In genomic region chr12:96219700-96220206, GRCh38 we compare ENCODE assay signal across 8 cellular contexts. TPM values are rescaled to one million over a fixed set of nuclear protein-coding genes. Genes with fewer than 3 reads are reported as not detected.
A peak's percentile ranks its signal among the peaks of the same experiment; 100 is the strongest.
DNase-seq lines count a peak whose midpoint lies in the region; ATAC-seq, FAIRE-seq and TF ChIP-seq lines count a peak whose summit lies in the region.

No MANE protein-coding gene starts in this region.

- BruUV-seq in Calu3 (replicated peaks; lab: Mats Ljungman, UMichigan): no TSS peak

- intact Hi-C loops in Calu3 (cut with micrococcal nuclease; ENCODE audit: unreplicated experiment): loop anchor here (5.0 kb wide), 1 partner anchor 178 kb away; no protein-coding TSS in a partner anchor

- H3K4me3 Mint-ChIP-seq in Calu3 (ENCODE audit: low read depth, unreplicated experiment) (peak overlapping the region; percentile 76), astrocyte (ENCODE audit: unreplicated experiment) (peak overlapping the region; percentile 71)

- H4K8ac ChIP-seq in mesenchymal stem cell (ENCODE audit: low read length): peak overlapping the region; percentile 98

- H3K4me1 Mint-ChIP-seq in Calu3 (ENCODE audit: low read depth, unreplicated experiment): peaks cover 39% of the 10 kb centered on the region
- H3K4me1 Mint-ChIP-seq in astrocyte (ENCODE audit: low read depth, unreplicated experiment): peaks cover 68% of the 10 kb centered on the region

- no peaks in the 10 kb centered on the region for H3K9me3 Mint-ChIP-seq in Calu3 (ENCODE audit: low read depth, unreplicated experiment)
- H3K9me3 Mint-ChIP-seq in astrocyte (ENCODE audit: unreplicated experiment): peaks cover 2% of the 10 kb centered on the region

- H2AK5ac ChIP-seq in mesenchymal stem cell (ENCODE audit: low read length, severe bottlenecking): peak overlapping the region; percentile 91

- H3K4me1 ChIP-seq in astrocyte (ENCODE audit: insufficient read depth, low read length): peaks cover 52% of the 10 kb centered on the region
- H3K4me1 ChIP-seq in mesenchymal stem cell (ENCODE audit: control insufficient read depth, insufficient read depth, low read depth, low read length): peaks cover 21% of the 10 kb centered on the region

- peak overlapping the region; percentile 74 to 98 for H3K4ac ChIP-seq in mesenchymal stem cell (ENCODE audit: low read depth in 1 of 2, low read length in 2 of 2)

- peak; percentile 94 for DNase-seq in Calu3
- peak; percentile 98 for DNase-seq in MG63
- DNase-seq in astrocyte (ENCODE audit: low read depth): peak; percentile 97
- peak; percentile 96 for DNase-seq in mesenchymal stem cell
- DNase-seq in effector CD8-positive, alpha-beta T cell (lab: John Stamatoyannopoulos, UW): no peak

- H3K4me2 ChIP-seq in astrocyte (ENCODE audit: low read length) (peak overlapping the region; percentile 72), mesenchymal stem cell (ENCODE audit: low read length, poor library complexity, severe bottlenecking) (peak overlapping the region; percentile 59)

- H2BK5ac ChIP-seq in mesenchymal stem cell (ENCODE audit: low read depth, low read length, poor library complexity, severe bottlenecking): peak overlapping the region; percentile 98

- 13% methylated on average over 15 of the region's 15 CpGs for WGBS in mesenchymal stem cell

- peak overlapping the region; percentile 62 for H2BK120ac ChIP-seq in mesenchymal stem cell (ENCODE audit: low read depth, low read length)

- no peak overlapping the region for H3K23ac ChIP-seq in mesenchymal stem cell (ENCODE audit: low read length in 2 of 2)

- TF ChIP-seq CTCF in Calu3 (IDR thresholded peaks at IDR 0.05; ENCODE audit: unreplicated experiment) (no peak), astrocyte (IDR thresholded peaks at IDR 0.05; ENCODE audit: insufficient read depth, low read depth, low read length) (no peak)

- peaks cover 31% of the 10 kb centered on the region for H3K79me1 ChIP-seq in mesenchymal stem cell (replicated peaks; ENCODE audit: low read length, poor library complexity, severe bottlenecking)

- peak overlapping the region; percentile 85 for H4K91ac ChIP-seq in mesenchymal stem cell (ENCODE audit: low read length)

- peak overlapping the region; percentile 98 for H3K27ac Mint-ChIP-seq in Calu3 (ENCODE audit: unreplicated experiment)
- peak overlapping the region; percentile 96 for H3K27ac Mint-ChIP-seq in astrocyte (ENCODE audit: unreplicated experiment)

- H3K36me3 Mint-ChIP-seq in Calu3 (ENCODE audit: insufficient read depth, unreplicated experiment) (peaks cover 25% of the 10 kb centered on the region), astrocyte (ENCODE audit: low read depth, unreplicated experiment) (peaks cover 21% of the 10 kb centered on the region)

- H2AFZ ChIP-seq in astrocyte (ENCODE audit: low read depth, low read length): no peak overlapping the region
- H2AFZ ChIP-seq in mesenchymal stem cell (ENCODE audit: low read depth, low read length): no peak overlapping the region

- peak; percentile 62 for FAIRE-seq in astrocyte (lab: Jason Lieb, UNC)

- H2BK12ac ChIP-seq in mesenchymal stem cell (ENCODE audit: low read length in 2 of 2): peak overlapping the region; percentile 95 to 98

- H3K79me2 ChIP-seq in astrocyte (ENCODE audit: insufficient read depth, low read length): peaks cover 92% of the 10 kb centered on the region

- H3K9ac ChIP-seq in astrocyte (ENCODE audit: low read length) (peak overlapping the region; percentile 80), mesenchymal stem cell (ENCODE audit: low read length) (peak overlapping the region; percentile 77)

- H3K9me3 ChIP-seq in MG63 (no peaks in the 10 kb centered on the region), astrocyte (ENCODE audit: insufficient read depth, low read depth, low read length) (no peaks in the 10 kb centered on the region), mesenchymal stem cell (ENCODE audit: control insufficient read depth, low read length) (no peaks in the 10 kb centered on the region)

- CTCF ChIA-PET in Calu3 (lab: Charles Lee): interaction anchor here (1.0 to 2.0 kb wide), 2 partner anchors 181 to 297 kb away, joined by 8 to 9 read pairs; partner anchors contain the start of gene CDK17

- no peak overlapping the region for H3K14ac ChIP-seq in mesenchymal stem cell (ENCODE audit: low read length in 2 of 2)

- H3K27me3 ChIP-seq in MG63: no peaks in the 10 kb centered on the region
- H3K27me3 ChIP-seq in astrocyte (ENCODE audit: insufficient read depth, low read length): no peaks in the 10 kb centered on the region
- no peaks in the 10 kb centered on the region for H3K27me3 ChIP-seq in mesenchymal stem cell (ENCODE audit: control insufficient read depth in 1 of 2, insufficient read depth in 1 of 2, low read length in 2 of 2)

- ATAC-seq in GM18873 (IDR thresholded peaks at IDR 0.05; ENCODE audit: low FRiP score, unreplicated experiment): no peak
- ATAC-seq in GM19351 (IDR thresholded peaks at IDR 0.05; ENCODE audit: unreplicated experiment): no peak
- ATAC-seq in HG02571 (IDR thresholded peaks at IDR 0.05; ENCODE audit: unreplicated experiment): no peak

- H3K27ac ChIP-seq in astrocyte (ENCODE audit: low read depth, low read length) (peak overlapping the region; percentile 98), mesenchymal stem cell (ENCODE audit: low read length, poor library complexity, severe bottlenecking) (peak overlapping the region; percentile 100)

- H3K4me3 ChIP-seq in MG63: no peak overlapping the region
- peak overlapping the region; percentile 26 for H3K4me3 ChIP-seq in astrocyte (ENCODE audit: insufficient read depth, low read depth, low read length)
- no peak overlapping the region for H3K4me3 ChIP-seq in mesenchymal stem cell (ENCODE audit: insufficient read depth in 1 of 2, low read depth in 1 of 2, low read length in 2 of 2)

- no peaks in the 10 kb centered on the region for H3K27me3 Mint-ChIP-seq in Calu3 (ENCODE audit: unreplicated experiment)
- no peaks in the 10 kb centered on the region for H3K27me3 Mint-ChIP-seq in astrocyte (ENCODE audit: low read depth, unreplicated experiment)

- H4K20me1 ChIP-seq in astrocyte (ENCODE audit: insufficient read depth, low read length): peaks cover 60% of the 10 kb centered on the region

- H3K18ac ChIP-seq in mesenchymal stem cell (ENCODE audit: low read depth in 1 of 2, low read length in 2 of 2): peak overlapping the region; percentile 82 to 94

- H2BK15ac ChIP-seq in mesenchymal stem cell (ENCODE audit: low read depth, poor library complexity, severe bottlenecking): peak overlapping the region; percentile 89

- H3K36me3 ChIP-seq in MG63 (peaks cover 28% of the 10 kb centered on the region), astrocyte (ENCODE audit: insufficient read depth, low read length) (peaks cover 24% of the 10 kb centered on the region), mesenchymal stem cell (ENCODE audit: control insufficient read depth in 1 of 2, insufficient read depth in 2 of 2, low read depth in 1 of 2, low read length in 2 of 2) (peaks cover 7 to 43% of the 10 kb centered on the region in 2 experiments)

RNA-seq across cellular contexts. Expression of gene ELK3, which starts 25.6 kb away (rescaled TPM):
- total RNA-seq in Calu3 (2022) (25.6 and 34.1 TPM in 2 replicates), astrocyte (54.8 and 62.7 TPM in 2 replicates)
- 4.8 and 5.7 TPM in 2 replicates for total RNA-seq in MG63 (2014; rRNA removed; shearing (Covaris generic); ENCODE audit: low replicate concordance)
- polyA plus RNA-seq in mesenchymal stem cell (2013, experiment 1 of 2): 62.4 TPM
- polyA plus RNA-seq in mesenchymal stem cell (2013, experiment 2 of 2): 63.9 TPM
